24 cellular contexts compared by ENCODE assay signal in the genomic region with DNA sequence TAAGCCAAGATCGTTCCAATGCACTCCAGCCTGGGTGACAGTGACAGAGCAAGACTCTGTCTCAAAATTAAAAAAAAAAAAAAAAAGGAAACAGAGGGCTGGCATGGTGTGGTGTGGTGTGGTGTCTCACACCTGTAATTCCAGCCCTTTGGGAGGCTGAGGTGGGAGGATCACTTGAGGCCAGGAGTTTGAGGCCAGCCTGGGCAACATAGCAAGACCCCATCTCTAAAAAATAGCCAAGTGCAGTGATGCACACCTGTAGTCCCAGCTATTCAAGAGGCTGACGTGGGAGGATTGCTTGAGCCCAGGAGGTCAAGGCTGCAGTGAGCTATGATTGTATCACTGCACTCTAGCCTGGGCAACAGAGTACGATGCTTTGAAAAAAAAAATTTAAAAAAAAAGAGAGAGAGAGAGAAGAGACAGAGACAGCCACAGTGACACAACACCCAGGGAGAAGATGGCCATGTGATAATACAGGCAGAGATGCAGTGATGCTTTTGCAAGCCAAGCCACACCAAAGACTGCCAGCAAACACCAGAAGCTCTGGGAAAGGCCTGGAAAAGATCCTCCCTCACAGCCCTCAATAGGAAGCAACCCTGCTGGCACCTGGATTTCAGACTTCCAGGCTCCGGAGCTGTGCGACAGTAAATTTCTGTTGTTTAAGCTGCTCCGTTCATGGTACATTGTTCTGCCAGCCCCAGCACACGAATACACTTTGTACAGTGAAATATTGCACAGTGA. TPM values are rescaled to one million over a fixed set of nuclear protein-coding genes. Genes with fewer than 3 reads are reported as not detected.
"Had no signal": no experiment of that assay in that cellular context is flagged by ENCODE, and none has a peak within 500 bp of the region (broad histone marks: within the 10 kb centered on the region; RNA-seq: fewer than 3 reads in every experiment).

No MANE protein-coding gene starts in this region.

- H3K4me3 ChIP-seq: MG63 had no signal

- DNase-seq: Karpas-422, KG1, MG63, NCI-H1092 treated with DMSO at 0.1 percent for 48 hours, NCI-H1436, NCI-H187, NCI-H2029, NCI-H2081 treated with DMSO at 0.1 percent for 48 hours, NCI-H2171, NCI-H226, NCI-H446, NCI-H510A, NCI-H524 treated with DMSO at 0.1 percent for 48 hours, NCI-H69, NCI-H774, PC-3, SHP77, SK-N-SH, SW 1271 had no signal

- H3K27ac ChIP-seq: HL-60, RWPE1 had no signal

- ATAC-seq: Panc1, PC-3 had no signal

- H3K36me3 ChIP-seq: MG63 had no signal

- H3K9ac ChIP-seq: SK-N-SH had no signal

- FAIRE-seq: HTR-8/SVneo had no signal

- H3K9me3 ChIP-seq: MG63, SK-N-SH had no signal

- H3K27me3 ChIP-seq: MG63 had no signal

- H3K4me2 ChIP-seq: SK-N-SH had no signal

RNA-seq across cellular contexts. Expression of gene SRRM3, which starts 19.3 kb away (rescaled TPM):
- total RNA-seq: OCI-LY7 had no signal
